ENCODE assay signal across 23 cellular contexts in the genomic region with DNA sequence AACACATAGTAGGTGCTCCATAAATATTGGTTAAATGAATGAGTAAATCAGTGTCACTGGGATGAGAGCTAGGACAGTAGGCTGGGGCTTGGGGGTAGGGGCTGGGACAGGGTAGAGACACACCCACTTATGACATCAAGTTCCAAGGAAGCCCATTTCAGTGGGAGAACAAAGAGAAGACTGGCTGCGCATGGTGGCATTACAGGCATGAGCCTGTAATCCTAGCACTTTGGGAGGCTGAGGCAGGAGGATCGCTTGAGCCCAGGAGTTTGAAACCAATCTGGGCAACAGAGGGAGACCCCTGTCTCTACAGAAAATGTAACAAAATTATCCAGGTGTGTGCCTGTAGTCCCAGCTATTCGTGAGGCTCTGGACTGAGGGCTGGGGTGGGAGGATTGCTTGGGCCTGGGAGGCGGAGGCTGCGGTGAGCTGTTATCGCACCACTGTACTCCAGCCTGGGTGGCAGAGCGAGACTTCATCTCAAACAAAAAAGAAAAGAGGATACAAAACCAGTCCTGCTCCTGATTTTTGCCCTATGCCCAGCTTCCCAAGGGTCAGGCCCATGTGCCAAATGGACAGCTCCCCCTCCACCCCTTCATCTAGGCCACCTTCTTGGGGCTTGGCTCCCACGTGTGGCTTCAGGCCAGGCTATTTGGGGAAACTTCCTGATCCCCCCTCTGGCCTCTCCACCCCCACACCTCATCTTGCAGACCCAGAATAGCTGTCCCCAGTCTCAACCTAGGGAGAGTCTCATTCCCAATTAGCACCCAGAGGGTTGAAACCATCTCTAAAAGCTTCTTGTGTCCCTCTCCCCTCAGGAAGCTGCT. TPM values are rescaled to one million over a fixed set of nuclear protein-coding genes. Genes with fewer than 3 reads are reported as not detected.
"Had no signal": no experiment of that assay in that cellular context is flagged by ENCODE, and none has a peak within 500 bp of the region (broad histone marks: within the 10 kb centered on the region; RNA-seq: fewer than 3 reads in every experiment).

No MANE protein-coding gene starts in this region.

- H3K9me3 Mint-ChIP-seq: T-cell had no signal

- H3K36me3 ChIP-seq: MG63 had no signal

- DNase-seq: Karpas-422, KG1, MG63, NCI-H1092 treated with DMSO at 0.1 percent for 48 hours, NCI-H1436, NCI-H187, NCI-H2029, NCI-H2081 treated with DMSO at 0.1 percent for 48 hours, NCI-H2171, NCI-H226, NCI-H446, NCI-H510A, NCI-H524 treated with DMSO at 0.1 percent for 48 hours, NCI-H69, NCI-H774, SHP77, SK-N-SH, SW 1271, T-cell had no signal

- H3K4me1 Mint-ChIP-seq: T-cell had no signal

- H3K27me3 ChIP-seq: MG63 had no signal

- H3K27ac Mint-ChIP-seq: T-cell had no signal

- H3K4me3 Mint-ChIP-seq: T-cell had no signal

- H3K4me3 ChIP-seq: MG63 had no signal

- ATAC-seq: Panc1, T-cell had no signal

- H3K4me2 ChIP-seq: SK-N-SH had no signal

- H3K36me3 Mint-ChIP-seq: T-cell had no signal

- H3K9me3 ChIP-seq: MG63, SK-N-SH had no signal

- H3K27ac ChIP-seq: RWPE1 had no signal

- H3K9ac ChIP-seq: SK-N-SH had no signal

RNA-seq across cellular contexts. Expression of a gene that starts 31.4 kb away (rescaled TPM):
- total RNA-seq: HT-29, SK-MEL-5 had no signal
